Comparison of ENCODE assay signal across 8 cellular contexts in the genomic region with DNA sequence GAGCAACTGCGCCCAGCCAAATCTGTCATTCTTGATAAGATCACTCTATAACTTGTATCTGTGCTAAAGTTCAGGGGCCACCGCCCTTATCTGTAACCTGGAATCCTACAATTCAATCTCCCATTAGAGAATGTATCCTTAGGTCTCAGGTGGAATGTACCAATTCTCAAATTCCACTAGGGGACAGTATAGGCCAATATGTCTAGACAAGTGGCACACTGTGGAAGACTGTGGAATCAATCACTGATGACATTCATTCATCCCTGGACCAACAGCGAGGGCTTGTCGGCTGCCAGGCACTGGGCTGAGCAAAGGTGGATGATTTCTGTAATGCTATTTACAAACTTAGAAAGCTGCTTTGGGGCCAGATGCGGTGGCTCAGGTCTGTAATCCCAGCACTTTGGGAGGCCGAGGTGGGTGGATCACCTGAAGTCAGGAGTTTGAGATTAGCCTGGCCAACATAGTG. TPM values are rescaled to one million over a fixed set of nuclear protein-coding genes. Genes with fewer than 3 reads are reported as not detected.
DNase-seq lines count a peak whose midpoint lies in the region; ATAC-seq, FAIRE-seq and TF ChIP-seq lines count a peak whose summit lies in the region.

No MANE protein-coding gene starts in this region.

- H4K20me1 ChIP-seq in HepG2 (ENCODE audit: insufficient read depth, low read length), result no peaks in the 10 kb centered on the region

- CTCF ChIA-PET in HepG2 (lab: Yijun Ruan, JAX; ENCODE audit: low intra/inter-chr PET ratio, low total read pairs), result interaction anchor here (0.9 to 1.9 kb wide), 4 partner anchors 13 to 316 kb away, joined by 3 to 11 read pairs (median 7); no protein-coding TSS in a partner anchor

- in situ Hi-C loops in HepG2 (cut with HindIII; ENCODE audit: extremely low pct_ligation_motif_present, low pct_unique_long_range_greater_than_20kb), result no loop called here

- TF ChIP-seq POLR2A in HepG2 (IDR thresholded peaks at IDR 0.05; ENCODE audit: insufficient read depth in 1 of 2, low read depth in 2 of 2, low read length in 2 of 2) (no peak), GM18505 (IDR thresholded peaks at IDR 0.05; ENCODE audit: borderline replicate concordance, extremely low read depth, insufficient read depth, insufficient read length) (no peak)

- H3K9ac ChIP-seq in HepG2 (ENCODE audit: insufficient read depth, low read depth, low read length), result no peak overlapping the region

- H2AFZ ChIP-seq in HepG2 (ENCODE audit: low read length), result no peak overlapping the region

- ATAC-seq in HepG2, result peak; percentile 96
- no peak for ATAC-seq in GM18505 (IDR thresholded peaks at IDR 0.05; ENCODE audit: unreplicated experiment)

- H3K79me2 ChIP-seq in HepG2 (ENCODE audit: insufficient read depth, low read length), result no peaks in the 10 kb centered on the region

- no peaks in the 10 kb centered on the region for H3K27me3 ChIP-seq in HepG2 (ENCODE audit: control insufficient read depth in 1 of 2, insufficient read depth in 2 of 2, low read length in 2 of 2)

- TF ChIP-seq CTCF in AG09319 (IDR thresholded peaks at IDR 0.05; ENCODE audit: low read depth, low read length) (peak; percentile 59), GM12864 (IDR thresholded peaks at IDR 0.05; ENCODE audit: low read depth, low read length, missing control alignments) (peak; percentile 79), HepG2 (CRISPR knock-in tag; IDR thresholded peaks at IDR 0.05) (peak; percentile 86)

- peaks cover 7% of the 10 kb centered on the region for H3K4me1 ChIP-seq in HepG2 (ENCODE audit: insufficient read depth, low read length)

- no peak overlapping the region for H3K27ac ChIP-seq in HepG2 (ENCODE audit: extremely low read length, insufficient read depth, low read length)

- 56% methylated on average over 6 of the region's 6 CpGs for WGBS in HepG2 (ENCODE audit: low lambda C conversion rate)

- H3K4me3 ChIP-seq in GM12864 (ENCODE audit: low read depth, low read length), result no peak overlapping the region
- no peak overlapping the region for H3K4me3 ChIP-seq in HepG2 (replicated peaks in 1 of 3; ENCODE audit: insufficient read depth in 1 of 3, low read depth in 2 of 3, low read length in 3 of 3)

- H3K4me2 ChIP-seq in HepG2 (ENCODE audit: low read depth, low read length), result no peak overlapping the region

- BruUV-seq in HepG2 (replicated peaks; lab: Mats Ljungman, UMichigan), result no TSS peak

- no peak for TF ChIP-seq EP300 in HepG2 (IDR thresholded peaks at IDR 0.05; ENCODE audit: low read depth in 2 of 2, low read length in 2 of 2)
- no peak for TF ChIP-seq EP300 in HepG2 (CRISPR knock-in tag; IDR thresholded peaks at IDR 0.05; ENCODE audit: borderline replicate concordance)

- DNase-seq in AG09319 (ENCODE audit: extremely low read depth, low read depth), result no peak
- DNase-seq in GM12864 (ENCODE audit: low read depth), result no peak
- DNase-seq in NAMALWA (ENCODE audit: low spot score), result peak; percentile 68
- DNase-seq in astrocyte of the hippocampus (ENCODE audit: low read depth, low spot score), result peak; percentile 33
- DNase-seq in HepG2 (ENCODE audit: low spot score), result peak; percentile 70
- no peak for DNase-seq in stimulated activated CD4-positive, alpha-beta T cell treated with anti-CD3 and anti-CD28 coated beads, Interleukin-2, amount 100 ng/mL, for 48 hours
- no peak for DNase-seq in effector CD4-positive, alpha-beta T cell

- H3K36me3 ChIP-seq in HepG2 (replicated peaks in 1 of 2; ENCODE audit: control insufficient read depth in 1 of 2, insufficient read depth in 2 of 2, low read length in 2 of 2), result no peaks in the 10 kb centered on the region

- peak; percentile 82 for FAIRE-seq in HepG2 (lab: Jason Lieb, UNC)

- H3K9me3 ChIP-seq in HepG2 (ENCODE audit: low read length), result no peaks in the 10 kb centered on the region

- TF ChIP-seq RAD21 in HepG2 (CRISPR knock-in tag; IDR thresholded peaks at IDR 0.05), result peak; percentile 82

- POLR2A ChIA-PET in HepG2 (lab: Yijun Ruan, JAX), result no interaction called here

- intact Hi-C loops in HepG2 (cut with micrococcal nuclease; ENCODE audit: unreplicated experiment), result loop anchor here (5.0 kb wide), 1 partner anchor 194 kb away; no protein-coding TSS in a partner anchor

TF ChIP-seq in HepG2, 621 proteins besides CTCF, POLR2A, EP300 and RAD21 (continues in another document):
- TF ChIP-seq, protein P1, sequence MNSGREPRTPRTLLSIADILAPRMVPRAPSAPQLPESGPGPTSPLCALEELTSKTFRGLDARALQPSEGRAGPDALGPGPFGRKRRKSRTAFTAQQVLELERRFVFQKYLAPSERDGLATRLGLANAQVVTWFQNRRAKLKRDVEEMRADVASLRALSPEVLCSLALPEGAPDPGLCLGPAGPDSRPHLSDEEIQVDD (CRISPR knock-in tag; IDR thresholded peaks at IDR 0.05; ENCODE audit: borderline replicate concordance), result no peak
- TF ChIP-seq, protein P2, sequence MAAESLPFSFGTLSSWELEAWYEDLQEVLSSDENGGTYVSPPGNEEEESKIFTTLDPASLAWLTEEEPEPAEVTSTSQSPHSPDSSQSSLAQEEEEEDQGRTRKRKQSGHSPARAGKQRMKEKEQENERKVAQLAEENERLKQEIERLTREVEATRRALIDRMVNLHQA (CRISPR knock-in tag; IDR thresholded peaks at IDR 0.05), result no peak

RNA-seq across cellular contexts. Expression of a gene that starts 28.7 kb away (rescaled TPM):
- total RNA-seq in HepG2 (2016; rRNA removed; fragmentation: Illumina TruSeq; extraction: Trizol), result 3.1 and 3.3 TPM in 2 replicates
- 0.71 and 0.88 TPM in 2 replicates for total RNA-seq in HepG2 (2016; cell fraction: cytosol; rRNA removed; fragmentation: Illumina TruSeq; extraction: Trizol; ENCODE audit: low read depth)
- total RNA-seq in HepG2 (2016; cell fraction: insoluble cytoplasmic fraction; rRNA removed; fragmentation: Illumina TruSeq; extraction: Trizol), result 3.1 and 3.7 TPM in 2 replicates
- 4.3 and 4.5 TPM in 2 replicates for total RNA-seq in HepG2 (2016; cell fraction: membrane; rRNA removed; fragmentation: Illumina TruSeq; extraction: Trizol)
- total RNA-seq in HepG2 (2016; cell fraction: nucleus; rRNA removed; fragmentation: Illumina TruSeq; extraction: Trizol), result 3.8 and 3.9 TPM in 2 replicates
- 3.3 and 3.6 TPM in 2 replicates for polyA plus RNA-seq in HepG2 (2011; rRNA removed)
- polyA plus RNA-seq in HepG2 (2011; cell fraction: cytosol; rRNA removed), result 1.7 and 3.4 TPM in 2 replicates
- 0.82 and 1.6 TPM in 2 replicates for polyA plus RNA-seq in HepG2 (2011; cell fraction: nucleus; rRNA removed)
- 6.3 and 6.4 TPM in 2 replicates for polyA plus RNA-seq in HepG2 (2012)
- polyA plus RNA-seq in HepG2 (2016; cell fraction: cytosol; fragmentation: Illumina TruSeq; extraction: Trizol; ENCODE audit: low read depth), result 0.44 and 0.52 TPM in 2 replicates
- polyA plus RNA-seq in HepG2 (2016; cell fraction: insoluble cytoplasmic fraction; fragmentation: Illumina TruSeq; extraction: Trizol; ENCODE audit: low read depth), result 3.5 and 4.3 TPM in 2 replicates
- 2.7 and 2.9 TPM in 2 replicates for polyA plus RNA-seq in HepG2 (2016; cell fraction: membrane; fragmentation: Illumina TruSeq; extraction: Trizol; ENCODE audit: low read depth)
- polyA plus RNA-seq in HepG2 (2016; cell fraction: nucleus; fragmentation: Illumina TruSeq; extraction: Trizol; ENCODE audit: insufficient read depth, low read depth), result 4.6 and 4.7 TPM in 2 replicates
- polyA minus RNA-seq in HepG2 (2011; rRNA and poly(A)+ RNA removed; ENCODE audit: low replicate concordance), result 2.5 and 6.5 TPM in 2 replicates
- 4.0 and 5.0 TPM in 2 replicates for polyA minus RNA-seq in HepG2 (2011; cell fraction: cytosol; rRNA and poly(A)+ RNA removed)
- polyA minus RNA-seq in HepG2 (2011; cell fraction: nucleus; rRNA and poly(A)+ RNA removed), result 1.9 and 4.0 TPM in 2 replicates

RNA-seq across cellular contexts. Expression of a gene that starts 50.2 kb away (rescaled TPM):
- total RNA-seq in HepG2 (2016; rRNA removed; fragmentation: Illumina TruSeq; extraction: Trizol), result 43.1 and 55.2 TPM in 2 replicates
- 13.6 and 16.4 TPM in 2 replicates for total RNA-seq in HepG2 (2016; cell fraction: cytosol; rRNA removed; fragmentation: Illumina TruSeq; extraction: Trizol; ENCODE audit: low read depth)
- 46.9 and 47.7 TPM in 2 replicates for total RNA-seq in HepG2 (2016; cell fraction: insoluble cytoplasmic fraction; rRNA removed; fragmentation: Illumina TruSeq; extraction: Trizol)
- 41.5 and 42.1 TPM in 2 replicates for total RNA-seq in HepG2 (2016; cell fraction: membrane; rRNA removed; fragmentation: Illumina TruSeq; extraction: Trizol)
- total RNA-seq in HepG2 (2016; cell fraction: nucleus; rRNA removed; fragmentation: Illumina TruSeq; extraction: Trizol), result 48.1 and 51.0 TPM in 2 replicates
- polyA plus RNA-seq in HepG2 (2011; rRNA removed), result 30.9 and 35.4 TPM in 2 replicates
- polyA plus RNA-seq in HepG2 (2011; cell fraction: cytosol; rRNA removed), result 23.4 and 28.9 TPM in 2 replicates
- polyA plus RNA-seq in HepG2 (2011; cell fraction: nucleus; rRNA removed), result 30.6 and 35.1 TPM in 2 replicates
- polyA plus RNA-seq in HepG2 (2012), result 20.7 and 22.2 TPM in 2 replicates
- 17.7 and 25.1 TPM in 2 replicates for polyA plus RNA-seq in HepG2 (2016; cell fraction: cytosol; fragmentation: Illumina TruSeq; extraction: Trizol; ENCODE audit: low read depth)
- 47.5 and 52.1 TPM in 2 replicates for polyA plus RNA-seq in HepG2 (2016; cell fraction: insoluble cytoplasmic fraction; fragmentation: Illumina TruSeq; extraction: Trizol; ENCODE audit: low read depth)
- 40.6 and 40.8 TPM in 2 replicates for polyA plus RNA-seq in HepG2 (2016; cell fraction: membrane; fragmentation: Illumina TruSeq; extraction: Trizol; ENCODE audit: low read depth)
- 68.4 and 72.5 TPM in 2 replicates for polyA plus RNA-seq in HepG2 (2016; cell fraction: nucleus; fragmentation: Illumina TruSeq; extraction: Trizol; ENCODE audit: insufficient read depth, low read depth)
- polyA minus RNA-seq in HepG2 (2011; rRNA and poly(A)+ RNA removed; ENCODE audit: low replicate concordance), result 26.3 and 75.5 TPM in 2 replicates
- polyA minus RNA-seq in HepG2 (2011; cell fraction: cytosol; rRNA and poly(A)+ RNA removed), result 16.9 and 17.3 TPM in 2 replicates
- polyA minus RNA-seq in HepG2 (2011; cell fraction: nucleus; rRNA and poly(A)+ RNA removed), result 62.8 and 65.0 TPM in 2 replicates

Comparison
In these comparisons a context has a peak if more than half of its experiments do, and no peak if none do; other contexts are left out.
1. DNase-seq: peak in NAMALWA (single experiment), astrocyte of the hippocampus (single experiment) and HepG2 (single experiment); none in AG09319 (single experiment), GM12864 (single experiment), stimulated activated CD4-positive, alpha-beta T cell treated with anti-CD3 and anti-CD28 coated beads, Interleukin-2, amount 100 ng/mL, for 48 hours (0 of 2) and effector CD4-positive, alpha-beta T cell (single experiment).
2. Peak in every context shown above with its lines, with median percentiles within 50 percentile points of each other: CTCF ChIP-seq.